18 cellular contexts compared by ENCODE assay signal in the genomic region with DNA sequence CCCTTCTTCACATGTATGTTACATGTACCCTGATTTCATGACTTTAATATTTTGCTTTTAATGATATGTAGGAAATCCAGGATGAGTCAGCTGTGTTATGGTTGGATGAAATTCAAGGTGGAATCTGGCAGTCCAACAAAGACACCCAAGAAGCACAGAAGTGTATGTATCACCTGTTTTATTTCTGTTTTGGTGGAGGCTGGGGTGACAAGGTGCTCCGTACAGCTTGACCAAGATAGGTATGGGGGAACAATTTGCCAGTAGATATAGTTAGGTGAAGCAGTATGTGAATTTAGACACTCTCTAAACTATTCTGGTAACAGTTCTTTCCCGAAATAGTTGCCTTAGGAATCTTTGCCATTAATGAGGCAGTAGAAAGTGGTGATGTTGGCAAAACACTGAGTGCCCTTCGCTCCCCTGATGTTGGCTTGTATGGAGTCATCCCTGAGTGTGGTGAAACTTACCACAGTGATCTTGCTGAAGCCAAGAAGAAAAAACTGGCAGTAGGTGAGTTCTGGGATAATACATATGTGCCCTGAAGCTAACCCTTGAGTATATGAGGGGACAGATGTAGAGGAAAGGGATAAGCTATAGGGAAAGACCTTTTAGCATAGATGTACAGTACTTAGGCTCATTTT.
DNase-seq lines count a peak whose midpoint lies in the region; ATAC-seq and TF ChIP-seq lines count a peak whose summit lies in the region.
"Had no signal": no experiment of that assay in that cellular context is flagged by ENCODE, and none has a peak within 500 bp of the region (broad histone marks: within the 10 kb centered on the region; RNA-seq: fewer than 3 reads in every experiment).

No MANE protein-coding gene starts in this region.

- no peak for DNase-seq in activated CD4-positive, alpha-beta T cell treated with anti-CD3 and anti-CD28 coated beads for 36 hours
- no peak for DNase-seq in activated CD4-positive, alpha-beta T cell treated with anti-CD3 and anti-CD28 coated beads for 1 hour
- peak; percentile 65 for DNase-seq in MCF 10A (ENCODE audit: unreplicated experiment)
- peak; percentile 49 for DNase-seq in kidney tubule cell (ENCODE audit: low spot score)
- DNase-seq in cerebellar nuclear complex (lab: John Stamatoyannopoulos, UW): no peak
- DNase-seq in Peyer's patch: no peak
- DNase-seq: activated CD8-positive, alpha-beta memory T cell treated with anti-CD3 and anti-CD28 coated beads, Interleukin-2, amount 10 ng/mL, durations not matched to agents 7 days and 5 days; Caco-2; cortex of kidney; foreskin melanocyte; naive thymus-derived CD4-positive, alpha-beta T cell; NCI-H2171; right lobe of liver; SJCRH30 had no signal

- BruUV-seq in MCF 10A (replicated peaks; lab: Mats Ljungman, UMichigan): no TSS peak

- peaks cover 0 to 73% (median 0%) of the 10 kb centered on the region in 3 donors for H3K36me3 ChIP-seq in Peyer's patch

- no peak for ATAC-seq in activated CD4-positive, alpha-beta T cell treated with anti-CD3 and anti-CD28 coated beads for 36 hours
- no peak for ATAC-seq in GM21515 (IDR thresholded peaks at IDR 0.05; ENCODE audit: unreplicated experiment)
- ATAC-seq: activated CD8-positive, alpha-beta memory T cell treated with anti-CD3 and anti-CD28 coated beads, Interleukin-2, amount 10 ng/mL, durations not matched to agents 7 days and 5 days; naive thymus-derived CD4-positive, alpha-beta T cell had no signal

- POLR2A ChIA-PET in activated CD4-positive, alpha-beta T cell treated with anti-CD3 and anti-CD28 coated beads for 36 hours (lab: Charles Lee): no interaction called here
- POLR2A ChIA-PET in MCF 10A (lab: Yijun Ruan, JAX): interaction anchor here (0.7 to 2.3 kb wide), 9 partner anchors 13 to 78 kb away, joined by 3 to 11 read pairs (median 5); a partner anchor contains a TSS

- H3K4me1 Mint-ChIP-seq in activated CD4-positive, alpha-beta T cell treated with anti-CD3 and anti-CD28 coated beads for 36 hours: peaks cover 12% of the 10 kb centered on the region
- H3K4me1 Mint-ChIP-seq in MCF 10A (ENCODE audit: insufficient read depth, unreplicated experiment): peaks cover 28% of the 10 kb centered on the region

- no peaks in the 10 kb centered on the region for H3K27me3 Mint-ChIP-seq in activated CD4-positive, alpha-beta T cell treated with anti-CD3 and anti-CD28 coated beads for 36 hours
- no peaks in the 10 kb centered on the region for H3K27me3 Mint-ChIP-seq in MCF 10A (ENCODE audit: insufficient read depth, unreplicated experiment)
- H3K27me3 Mint-ChIP-seq: activated CD8-positive, alpha-beta memory T cell treated with anti-CD3 and anti-CD28 coated beads, Interleukin-2, amount 10 ng/mL, durations not matched to agents 7 days and 5 days; naive thymus-derived CD4-positive, alpha-beta T cell; stimulated activated naive CD8-positive, alpha-beta T cell treated with anti-CD3 and anti-CD28 coated beads, Interleukin-15, Interleukin-2, amounts not matched to agents 100 ng/mL and 50 ng/mL, for 24 hours had no signal

- H3K36me3 Mint-ChIP-seq in activated CD4-positive, alpha-beta T cell treated with anti-CD3 and anti-CD28 coated beads for 36 hours (ENCODE audit: low read depth): peaks cover 35% of the 10 kb centered on the region
- H3K36me3 Mint-ChIP-seq in MCF 10A (ENCODE audit: insufficient read depth, unreplicated experiment): peaks cover 76% of the 10 kb centered on the region

- no peaks in the 10 kb centered on the region for H3K27me3 ChIP-seq in Peyer's patch
- H3K27me3 ChIP-seq: right lobe of liver, SJCRH30 had no signal

- H3K9me3 Mint-ChIP-seq in activated CD4-positive, alpha-beta T cell treated with anti-CD3 and anti-CD28 coated beads for 36 hours (ENCODE audit: low read depth): no peaks in the 10 kb centered on the region
- no peaks in the 10 kb centered on the region for H3K9me3 Mint-ChIP-seq in MCF 10A (ENCODE audit: unreplicated experiment)
- H3K9me3 Mint-ChIP-seq: activated naive CD4-positive, alpha-beta T cell treated with anti-CD3 and anti-CD28 coated beads, Interleukin-2, amount 50 U/mL, for 72 hours; naive thymus-derived CD4-positive, alpha-beta T cell; stimulated activated naive CD8-positive, alpha-beta T cell treated with anti-CD3 and anti-CD28 coated beads, Interleukin-15, Interleukin-2, amounts not matched to agents 100 ng/mL and 50 ng/mL, for 24 hours had no signal

- no peak for TF ChIP-seq POLR2A in Peyer's patch (IDR thresholded peaks at IDR 0.05)

- no peaks in the 10 kb centered on the region for H3K9me3 ChIP-seq in Peyer's patch
- H3K9me3 ChIP-seq: Caco-2, right lobe of liver, SJCRH30 had no signal

- CTCF ChIA-PET in activated CD4-positive, alpha-beta T cell treated with anti-CD3 and anti-CD28 coated beads for 36 hours (lab: Charles Lee): interaction anchor here (0.8 to 3.4 kb wide), 5 partner anchors 9 to 147 kb away, joined by 4 to 26 read pairs (median 5); no protein-coding TSS in a partner anchor
- CTCF ChIA-PET in MCF 10A (lab: Yijun Ruan, JAX): interaction anchor here (0.7 to 3.6 kb wide), 9 partner anchors 10 to 173 kb away, joined by 3 to 20 read pairs (median 5); no protein-coding TSS in a partner anchor

- H3K4me1 ChIP-seq in Peyer's patch: no peaks in the 10 kb centered on the region
- H3K4me1 ChIP-seq: Caco-2, right lobe of liver had no signal

- no peak overlapping the region for H3K4me3 ChIP-seq in Peyer's patch
- H3K4me3 ChIP-seq: right lobe of liver, SJCRH30 had no signal

- TF ChIP-seq CTCF in MCF 10A (IDR thresholded peaks at IDR 0.05; ENCODE audit: unreplicated experiment): no peak
- no peak for TF ChIP-seq CTCF in Peyer's patch (IDR thresholded peaks at IDR 0.05)

- H3K27ac ChIP-seq in temporal lobe (ENCODE audit: low read depth, low read length) (peak overlapping the region; percentile 100), Peyer's patch (no peak overlapping the region)
- H3K27ac ChIP-seq: right lobe of liver, SJCRH30 had no signal

- H3K4me3 Mint-ChIP-seq in activated CD4-positive, alpha-beta T cell treated with anti-CD3 and anti-CD28 coated beads for 36 hours: no peak overlapping the region
- no peak overlapping the region for H3K4me3 Mint-ChIP-seq in MCF 10A (ENCODE audit: unreplicated experiment)
- H3K4me3 Mint-ChIP-seq: activated CD8-positive, alpha-beta memory T cell treated with anti-CD3 and anti-CD28 coated beads, Interleukin-2, amount 10 ng/mL, durations not matched to agents 7 days and 5 days; naive thymus-derived CD4-positive, alpha-beta T cell; stimulated activated naive CD8-positive, alpha-beta T cell treated with anti-CD3 and anti-CD28 coated beads, Interleukin-15, Interleukin-2, amounts not matched to agents 100 ng/mL and 50 ng/mL, for 24 hours had no signal

- H3K27ac Mint-ChIP-seq in activated CD4-positive, alpha-beta T cell treated with anti-CD3 and anti-CD28 coated beads for 36 hours: peak overlapping the region; percentile 17
- H3K27ac Mint-ChIP-seq in MCF 10A (ENCODE audit: low read depth, unreplicated experiment): peak overlapping the region; percentile 22
- H3K27ac Mint-ChIP-seq: activated CD8-positive, alpha-beta memory T cell treated with anti-CD3 and anti-CD28 coated beads, Interleukin-2, amount 10 ng/mL, durations not matched to agents 7 days and 5 days; stimulated activated naive CD8-positive, alpha-beta T cell treated with anti-CD3 and anti-CD28 coated beads, Interleukin-15, Interleukin-2, amounts not matched to agents 100 ng/mL and 50 ng/mL, for 24 hours had no signal

- intact Hi-C loops in activated CD4-positive, alpha-beta T cell treated with anti-CD3 and anti-CD28 coated beads for 36 hours (cut with DNase I, micrococcal nuclease): no loop called here
- intact Hi-C loops in MCF 10A (cut with micrococcal nuclease): loop anchor here (5.0 kb wide), 1 partner anchor 144 kb away; no protein-coding TSS in a partner anchor

Comparison
In these comparisons a context has a peak if more than half of its experiments do, and no peak if none do; other contexts are left out.
1. DNase-seq: peak in MCF 10A (single experiment) and kidney tubule cell (single experiment); none in activated CD4-positive, alpha-beta T cell treated with anti-CD3 and anti-CD28 coated beads for 36 hours (single experiment), activated CD4-positive, alpha-beta T cell treated with anti-CD3 and anti-CD28 coated beads for 1 hour (single experiment), cerebellar nuclear complex (0 of 2) and Peyer's patch (0 of 3).